ENCODE assay signal across 15 cellular contexts in the genomic region with DNA sequence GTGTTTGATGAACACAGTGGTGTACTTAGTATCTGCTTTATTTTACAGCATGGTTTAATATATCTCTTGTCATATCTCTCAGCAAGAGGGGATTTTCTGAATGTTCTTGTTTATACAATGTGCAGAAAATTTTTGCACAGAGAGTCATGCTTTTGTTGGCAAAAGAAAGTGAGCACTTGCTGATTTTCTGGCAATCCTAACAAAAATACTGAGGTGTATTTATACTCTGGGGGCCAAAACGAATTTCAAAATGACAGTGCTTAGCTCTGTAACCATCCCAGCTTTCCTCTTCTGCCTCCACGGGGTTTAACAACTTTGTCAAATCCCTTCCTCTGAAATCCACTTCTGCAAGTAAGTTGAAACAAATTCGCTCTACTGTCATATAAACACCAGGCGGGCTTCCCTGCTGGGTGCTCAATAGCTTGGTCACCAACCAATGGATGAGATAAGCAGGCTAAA.
DNase-seq lines count a peak whose midpoint lies in the region; ATAC-seq and TF ChIP-seq lines count a peak whose summit lies in the region.
"Had no signal": no experiment of that assay in that cellular context is flagged by ENCODE, and none has a peak within 500 bp of the region (broad histone marks: within the 10 kb centered on the region; RNA-seq: fewer than 3 reads in every experiment).

No MANE protein-coding gene starts in this region.

- H2BK5ac ChIP-seq in mesenchymal stem cell (ENCODE audit: low read depth, low read length, poor library complexity, severe bottlenecking): no peak overlapping the region

- H3K4ac ChIP-seq in mesenchymal stem cell (ENCODE audit: low read depth in 1 of 2, low read length in 2 of 2): no peak overlapping the region

- H3K36me3 ChIP-seq in mesenchymal stem cell (ENCODE audit: control insufficient read depth in 1 of 2, insufficient read depth in 2 of 2, low read depth in 1 of 2, low read length in 2 of 2): no peaks in the 10 kb centered on the region
- no peaks in the 10 kb centered on the region for H3K36me3 ChIP-seq in gastrocnemius medialis

- no peak overlapping the region for H2AK5ac ChIP-seq in mesenchymal stem cell (ENCODE audit: low read length, severe bottlenecking)

- ATAC-seq in Right ventricle myocardium inferior: peak; percentile 44
- ATAC-seq in gastrocnemius medialis: no peak
- ATAC-seq: natural killer cell treated with Interleukin-12 subunit alpha and Interleukin-12 subunit beta and Interleukin-15 and Interleukin-18, amount 100 ng/mL, for 72 hours had no signal

- H3K4me1 Mint-ChIP-seq in activated CD4-positive, alpha-beta T cell treated with anti-CD3 and anti-CD28 coated beads, Interleukin-2, amount 10 ng/mL, durations not matched to agents 7 days and 5 days: no peaks in the 10 kb centered on the region

- peaks cover 3% of the 10 kb centered on the region for H3K4me1 ChIP-seq in mesenchymal stem cell (ENCODE audit: control insufficient read depth, insufficient read depth, low read depth, low read length)
- peaks cover 0 to 4% of the 10 kb centered on the region in 2 donors for H3K4me1 ChIP-seq in gastrocnemius medialis

- CTCF ChIA-PET in activated CD4-positive, alpha-beta T cell treated with anti-CD3 and anti-CD28 coated beads, Interleukin-2, amount 10 ng/mL, durations not matched to agents 7 days and 5 days (lab: Charles Lee): no interaction called here

- no peak overlapping the region for H3K4me3 Mint-ChIP-seq in activated CD4-positive, alpha-beta T cell treated with anti-CD3 and anti-CD28 coated beads, Interleukin-2, amount 10 ng/mL, durations not matched to agents 7 days and 5 days
- H3K4me3 Mint-ChIP-seq: natural killer cell treated with Interleukin-12 subunit alpha and Interleukin-12 subunit beta and Interleukin-15 and Interleukin-18, amount 100 ng/mL, for 72 hours had no signal

- no peak for TF ChIP-seq CTCF in choroid plexus epithelial cell (conservative IDR thresholded peaks at IDR 0.05; ENCODE audit: low read depth, low read length)
- no peak for TF ChIP-seq CTCF in gastrocnemius medialis (IDR thresholded peaks at IDR 0.05 in 4 of 5, conservative IDR thresholded peaks at IDR 0.05 in 1 of 5)
- no peak for TF ChIP-seq CTCF in GM13976 (IDR thresholded peaks at IDR 0.05; ENCODE audit: borderline replicate concordance, control extremely low read depth, extremely low read depth, insufficient read depth, missing control alignments)

- no peaks in the 10 kb centered on the region for H3K9me3 Mint-ChIP-seq in activated CD4-positive, alpha-beta T cell treated with anti-CD3 and anti-CD28 coated beads, Interleukin-2, amount 10 ng/mL, durations not matched to agents 7 days and 5 days
- H3K9me3 Mint-ChIP-seq: natural killer cell treated with Interleukin-12 subunit alpha and Interleukin-12 subunit beta and Interleukin-15 and Interleukin-18, amount 100 ng/mL, for 72 hours had no signal

- H2BK15ac ChIP-seq in mesenchymal stem cell (ENCODE audit: low read depth, poor library complexity, severe bottlenecking): no peak overlapping the region

- no peak overlapping the region for H2BK120ac ChIP-seq in mesenchymal stem cell (ENCODE audit: low read depth, low read length)

- H3K4me3 ChIP-seq in choroid plexus epithelial cell (ENCODE audit: low read depth, low read length): no peak overlapping the region
- H3K4me3 ChIP-seq in mesenchymal stem cell (ENCODE audit: insufficient read depth in 1 of 2, low read depth in 1 of 2, low read length in 2 of 2): peak overlapping the region in 1 of 2 experiments; percentile 19
- no peak overlapping the region for H3K4me3 ChIP-seq in gastrocnemius medialis

- H4K8ac ChIP-seq in mesenchymal stem cell (ENCODE audit: low read length): no peak overlapping the region

- peaks cover 5% of the 10 kb centered on the region for H3K27me3 Mint-ChIP-seq in activated CD4-positive, alpha-beta T cell treated with anti-CD3 and anti-CD28 coated beads, Interleukin-2, amount 10 ng/mL, durations not matched to agents 7 days and 5 days

- H3K14ac ChIP-seq in mesenchymal stem cell (ENCODE audit: low read length in 2 of 2): no peak overlapping the region

- no peak for TF ChIP-seq POLR2A in gastrocnemius medialis (IDR thresholded peaks at IDR 0.05)

- no peak overlapping the region for H3K9ac ChIP-seq in mesenchymal stem cell (ENCODE audit: low read length)

- H2BK12ac ChIP-seq in mesenchymal stem cell (ENCODE audit: low read length in 2 of 2): no peak overlapping the region

- no peak overlapping the region for H3K4me2 ChIP-seq in mesenchymal stem cell (ENCODE audit: low read length, poor library complexity, severe bottlenecking)

- intact Hi-C loops in Right ventricle myocardium inferior (cut with DNase I): no loop called here
- intact Hi-C loops in cardiac septum (cut with DNase I): no loop called here
- intact Hi-C loops in gastrocnemius medialis (cut with DNase I; ENCODE audit: low total_unique reads): no loop called here

- H3K23ac ChIP-seq in mesenchymal stem cell (ENCODE audit: low read length in 2 of 2): no peak overlapping the region

- no peak overlapping the region for H4K91ac ChIP-seq in mesenchymal stem cell (ENCODE audit: low read length)

- H3K18ac ChIP-seq in mesenchymal stem cell (ENCODE audit: low read depth in 1 of 2, low read length in 2 of 2): no peak overlapping the region

- WGBS in mesenchymal stem cell: 4% methylated on average over 2 of the region's 4 CpGs

- no peaks in the 10 kb centered on the region for H3K79me1 ChIP-seq in mesenchymal stem cell (replicated peaks; ENCODE audit: low read length, poor library complexity, severe bottlenecking)

- no peak overlapping the region for H2AFZ ChIP-seq in mesenchymal stem cell (ENCODE audit: low read depth, low read length)

- H3K27me3 ChIP-seq in mesenchymal stem cell (ENCODE audit: control insufficient read depth in 1 of 2, insufficient read depth in 1 of 2, low read length in 2 of 2) (no peaks in the 10 kb centered on the region), gastrocnemius medialis (no peaks in the 10 kb centered on the region)

- POLR2A ChIA-PET in activated CD4-positive, alpha-beta T cell treated with anti-CD3 and anti-CD28 coated beads, Interleukin-2, amount 10 ng/mL, durations not matched to agents 7 days and 5 days (lab: Charles Lee): no interaction called here

- in situ Hi-C loops in gastrocnemius medialis (cut with MboI; ENCODE audit: low sequenced_read_pairs in 4 of 4) (no loop called here), GM13976 (cut with MboI; ENCODE audit: low sequenced_read_pairs, unreplicated experiment) (no loop called here)

- H3K27ac Mint-ChIP-seq in activated CD4-positive, alpha-beta T cell treated with anti-CD3 and anti-CD28 coated beads, Interleukin-2, amount 10 ng/mL, durations not matched to agents 7 days and 5 days: no peak overlapping the region
- H3K27ac Mint-ChIP-seq: natural killer cell treated with Interleukin-12 subunit alpha and Interleukin-12 subunit beta and Interleukin-15 and Interleukin-18, amount 100 ng/mL, for 72 hours had no signal

- H3K9me3 ChIP-seq in mesenchymal stem cell (ENCODE audit: control insufficient read depth, low read length): no peaks in the 10 kb centered on the region
- no peaks in the 10 kb centered on the region for H3K9me3 ChIP-seq in gastrocnemius medialis

- H3K36me3 Mint-ChIP-seq in activated CD4-positive, alpha-beta T cell treated with anti-CD3 and anti-CD28 coated beads, Interleukin-2, amount 10 ng/mL, durations not matched to agents 7 days and 5 days (ENCODE audit: low read depth): no peaks in the 10 kb centered on the region
- H3K36me3 Mint-ChIP-seq: natural killer cell treated with Interleukin-12 subunit alpha and Interleukin-12 subunit beta and Interleukin-15 and Interleukin-18, amount 100 ng/mL, for 72 hours had no signal

- DNase-seq in Right ventricle myocardium inferior (ENCODE audit: missing footprints) (no peak), cardiac septum (ENCODE audit: low spot score) (no peak), choroid plexus epithelial cell (ENCODE audit: low read depth) (peak; percentile 91), mesenchymal stem cell (peak; percentile 52), HK-2 (ENCODE audit: unreplicated experiment) (no peak), gastrocnemius medialis (no peak), GM13976 (ENCODE audit: low spot score) (no peak)
- no peak for DNase-seq in activated CD4-positive, alpha-beta T cell treated with anti-CD3 and anti-CD28 coated beads, Interleukin-2, amount 10 ng/mL, durations not matched to agents 7 days and 5 days
- DNase-seq: anterior cingulate cortex, DMS79, NCI-H1694, NCI-H748 treated with DMSO at 0.1 percent for 48 hours, SHP77 treated with DMSO at 0.1 percent for 48 hours, trophoblast cell had no signal

- H3K27ac ChIP-seq in mesenchymal stem cell (ENCODE audit: low read length, poor library complexity, severe bottlenecking): peak overlapping the region; percentile 65
- H3K27ac ChIP-seq in gastrocnemius medialis: no peak overlapping the region

Comparison
In these comparisons a context has a peak if more than half of its experiments do, and no peak if none do; other contexts are left out.
1. DNase-seq: peak in choroid plexus epithelial cell (single experiment) and mesenchymal stem cell (single experiment); none in Right ventricle myocardium inferior (single experiment), cardiac septum (single experiment), HK-2 (single experiment), activated CD4-positive, alpha-beta T cell treated with anti-CD3 and anti-CD28 coated beads, Interleukin-2, amount 10 ng/mL, durations not matched to agents 7 days and 5 days (single experiment), gastrocnemius medialis (0 of 2) and GM13976 (single experiment).